ENCODE assay signal across 1 cellular context in the genomic region with DNA sequence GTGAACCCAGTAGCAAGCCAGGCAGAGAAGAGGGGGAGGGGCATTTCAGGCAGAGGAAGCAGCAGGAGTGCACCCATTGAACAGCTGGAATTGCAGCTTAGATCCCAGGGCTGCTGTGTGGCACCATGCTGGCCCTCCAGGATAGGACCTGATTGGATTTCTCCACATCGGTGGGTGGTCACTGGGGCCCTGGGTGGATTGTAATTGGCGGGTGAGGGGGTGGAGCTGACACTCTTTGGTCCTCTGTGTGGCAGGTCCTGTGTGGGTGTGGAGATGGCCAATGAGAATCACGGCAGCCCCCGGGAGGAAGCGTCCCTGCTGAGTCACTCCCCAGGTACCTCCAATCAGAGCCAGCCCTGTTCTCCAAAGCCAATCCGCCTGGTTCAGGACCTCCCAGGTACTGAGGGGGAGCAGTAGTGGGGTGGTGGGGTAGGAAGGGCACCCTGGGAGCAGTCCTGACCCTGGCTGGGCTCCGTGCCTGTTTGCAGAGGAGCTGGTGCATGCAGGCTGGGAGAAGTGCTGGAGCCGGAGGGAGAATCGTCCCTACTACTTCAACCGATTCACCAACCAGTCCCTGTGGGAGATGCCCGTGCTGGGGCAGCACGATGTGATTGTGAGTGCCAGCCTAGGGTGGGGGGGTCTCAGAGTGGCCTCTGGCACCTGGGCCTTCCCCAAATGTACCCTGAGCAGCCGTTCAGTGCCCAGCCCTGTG.
TF ChIP-seq lines count a peak whose summit lies in the region.

No MANE protein-coding gene starts in this region.

TF ChIP-seq in IMR-90, 13 proteins besides CTCF, POLR2A, EP300 and RAD21:
- no peak for TF ChIP-seq MXI1 (IDR thresholded peaks at IDR 0.05; ENCODE audit: borderline replicate concordance, low read depth, low read length)
- TF ChIP-seq, protein P1, sequence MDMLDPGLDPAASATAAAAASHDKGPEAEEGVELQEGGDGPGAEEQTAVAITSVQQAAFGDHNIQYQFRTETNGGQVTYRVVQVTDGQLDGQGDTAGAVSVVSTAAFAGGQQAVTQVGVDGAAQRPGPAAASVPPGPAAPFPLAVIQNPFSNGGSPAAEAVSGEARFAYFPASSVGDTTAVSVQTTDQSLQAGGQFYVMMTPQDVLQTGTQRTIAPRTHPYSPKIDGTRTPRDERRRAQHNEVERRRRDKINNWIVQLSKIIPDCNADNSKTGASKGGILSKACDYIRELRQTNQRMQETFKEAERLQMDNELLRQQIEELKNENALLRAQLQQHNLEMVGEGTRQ (IDR thresholded peaks at IDR 0.05; ENCODE audit: low read depth, low read length) = no peak
- TF ChIP-seq BHLHE40 (IDR thresholded peaks at IDR 0.05; ENCODE audit: low read depth, low read length) = no peak
- no peak for TF ChIP-seq CEBPB (IDR thresholded peaks at IDR 0.05; ENCODE audit: low read depth, low read length)
- TF ChIP-seq SMC3 (IDR thresholded peaks at IDR 0.05; ENCODE audit: low read depth, low read length) = no peak
- no peak for TF ChIP-seq CHD1 (IDR thresholded peaks at IDR 0.05; ENCODE audit: low read depth, low read length)
- TF ChIP-seq NFE2L2 (IDR thresholded peaks at IDR 0.05; ENCODE audit: low read depth, low read length) = no peak
- TF ChIP-seq FOS (IDR thresholded peaks at IDR 0.05; ENCODE audit: low read depth, low read length) = no peak
- TF ChIP-seq MAZ (IDR thresholded peaks at IDR 0.05; ENCODE audit: borderline replicate concordance, low read depth, low read length) = no peak
- TF ChIP-seq MAFK (IDR thresholded peaks at IDR 0.05; ENCODE audit: low read depth, low read length) = no peak
